Comparison of ENCODE assay signal across 8 cellular contexts in genomic region chr6:26156105-26156849, GRCh38.
A peak's percentile ranks its signal among the peaks of the same experiment; 100 is the strongest.
DNase-seq lines count a peak whose midpoint lies in the region; ATAC-seq and TF ChIP-seq lines count a peak whose summit lies in the region.

No MANE protein-coding gene starts in this region.

- CTCF ChIA-PET in T-cell (lab: Charles Lee): interaction anchor here in 1 of 2 donors (0.9 to 3.3 kb wide), 7 partner anchors 29 to 95 kb away, joined by 4 to 37 read pairs (median 7); a partner anchor contains a TSS

- H3K27ac Mint-ChIP-seq in T-cell (peak overlapping the region; percentile 94 to 98), progenitor cell of endocrine pancreas (peak overlapping the region; percentile 99)

- H3K36me3 ChIP-seq in left ventricle myocardium inferior (no peaks in the 10 kb centered on the region), upper lobe of right lung (no peaks in the 10 kb centered on the region)

- H3K27me3 ChIP-seq in left ventricle myocardium inferior (ENCODE audit: low read depth) (no peaks in the 10 kb centered on the region), upper lobe of right lung (no peaks in the 10 kb centered on the region)

- H3K4me1 Mint-ChIP-seq in T-cell: peaks cover 28 to 60% (median 41%) of the 10 kb centered on the region in 3 donors
- H3K4me1 Mint-ChIP-seq in progenitor cell of endocrine pancreas (ENCODE audit: low read depth): peaks cover 20% of the 10 kb centered on the region

- DNase-seq in GM12864 (ENCODE audit: low read depth): peak; percentile 86
- DNase-seq in NCI-H1105 treated with DMSO at 0.1 percent for 48 hours (lab: John Stamatoyannopoulos, UW): peak; percentile 91
- peak; percentile 74 to 91 (median 83) for DNase-seq in T-cell
- DNase-seq in amniotic stem cell (lab: John Stamatoyannopoulos, UW): peak; percentile 71
- peak; percentile 90 for DNase-seq in left ventricle myocardium inferior
- DNase-seq in progenitor cell of endocrine pancreas (ENCODE audit: low spot score, unreplicated experiment): peak; percentile 69
- peak; percentile 95 for DNase-seq in upper lobe of right lung

- ATAC-seq in HG02642 (IDR thresholded peaks at IDR 0.05; ENCODE audit: poor library complexity, unreplicated experiment) (peak; percentile 52), T-cell (replicated peaks in 1 of 4) (peak; percentile 41 to 65 (median 63)), upper lobe of right lung (peak; percentile 89)

- no peaks in the 10 kb centered on the region for H3K27me3 Mint-ChIP-seq in T-cell
- no peaks in the 10 kb centered on the region for H3K27me3 Mint-ChIP-seq in progenitor cell of endocrine pancreas

- peak overlapping the region; percentile 97 for H3K27ac ChIP-seq in left ventricle myocardium inferior (replicated peaks)
- peak overlapping the region; percentile 98 for H3K27ac ChIP-seq in upper lobe of right lung

- intact Hi-C loops in left ventricle myocardium inferior (cut with micrococcal nuclease): loop anchor here (1.0 kb wide), 1 partner anchor 30 kb away; no protein-coding TSS in a partner anchor
- intact Hi-C loops in upper lobe of right lung (cut with DNase I): loop anchor here (2.0 kb wide), 1 partner anchor 31 kb away; a partner anchor contains a TSS

- peaks cover 37% of the 10 kb centered on the region for H3K4me1 ChIP-seq in left ventricle myocardium inferior
- peaks cover 9% of the 10 kb centered on the region for H3K4me1 ChIP-seq in upper lobe of right lung

- H3K4me3 ChIP-seq in GM12864 (ENCODE audit: low read depth, low read length) (peak overlapping the region; percentile 65), left ventricle myocardium inferior (peak overlapping the region; percentile 93), upper lobe of right lung (peak overlapping the region; percentile 79)

- POLR2A ChIA-PET in T-cell (lab: Charles Lee): interaction anchor here (0.6 to 8.2 kb wide), 50 partner anchors 9 to 1737 kb away, joined by 3 to 560 read pairs (median 6); partner anchors contain the start of gene HFE (in 1 of the 2)

- H3K36me3 Mint-ChIP-seq in T-cell (peaks cover 3% of the 10 kb centered on the region), progenitor cell of endocrine pancreas (ENCODE audit: insufficient read depth) (no peaks in the 10 kb centered on the region)

- H3K4me3 Mint-ChIP-seq in T-cell (peak overlapping the region; percentile 91 to 98 (median 97)), progenitor cell of endocrine pancreas (ENCODE audit: low read depth) (peak overlapping the region; percentile 91)

- no peaks in the 10 kb centered on the region for H3K9me3 Mint-ChIP-seq in T-cell
- H3K9me3 Mint-ChIP-seq in progenitor cell of endocrine pancreas (ENCODE audit: low read depth): no peaks in the 10 kb centered on the region

- H3K9me3 ChIP-seq in left ventricle myocardium inferior (replicated peaks): no peaks in the 10 kb centered on the region
- H3K9me3 ChIP-seq in upper lobe of right lung: no peaks in the 10 kb centered on the region

- TF ChIP-seq CTCF in GM12864 (IDR thresholded peaks at IDR 0.05; ENCODE audit: low read depth, low read length, missing control alignments): no peak
- TF ChIP-seq CTCF in left ventricle myocardium inferior (IDR thresholded peaks at IDR 0.05; ENCODE audit: borderline replicate concordance): no peak
- TF ChIP-seq CTCF in progenitor cell of endocrine pancreas (IDR thresholded peaks at IDR 0.05; ENCODE audit: unreplicated experiment): no peak
- no peak for TF ChIP-seq CTCF in upper lobe of right lung (IDR thresholded peaks at IDR 0.05)

Comparison
In these comparisons a context has a peak if more than half of its experiments do, and no peak if none do; other contexts are left out.
1. Peak in every context shown above with its lines: DNase-seq, ATAC-seq, H3K4me3 ChIP-seq and H3K27ac ChIP-seq.